In the genomic region with DNA sequence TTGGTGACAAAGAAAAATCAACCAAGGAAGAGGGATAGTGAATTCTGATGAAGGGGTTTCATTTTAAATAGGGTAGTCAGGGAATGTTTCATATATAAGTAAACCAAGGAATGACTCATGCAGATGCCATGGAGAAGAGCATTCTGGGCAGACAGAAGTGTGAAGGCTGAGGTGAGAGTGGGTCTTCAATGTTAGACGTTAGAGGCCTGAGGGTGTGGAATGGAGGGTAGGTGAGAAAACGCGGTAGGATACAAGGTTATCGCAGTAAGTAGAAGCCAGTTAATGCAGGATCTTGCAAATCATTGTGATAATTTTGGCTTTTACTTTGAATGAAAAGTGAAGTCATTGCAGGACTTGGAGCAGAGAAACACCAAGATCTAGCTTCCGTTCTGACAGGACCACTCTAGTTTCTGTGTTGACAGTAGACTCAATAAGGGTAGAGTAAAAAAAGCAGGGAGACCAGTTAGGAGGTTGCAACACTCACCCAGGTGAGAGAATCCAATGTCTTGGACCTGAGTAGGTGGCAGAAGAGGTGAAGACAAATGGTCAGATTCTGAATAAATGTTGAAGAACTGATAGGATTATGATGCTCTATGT, we compare ENCODE assay signal across 22 cellular contexts.
"Had no signal": no experiment of that assay in that cellular context is flagged by ENCODE, and none has a peak within 500 bp of the region (broad histone marks: within the 10 kb centered on the region; RNA-seq: fewer than 3 reads in every experiment).

No MANE protein-coding gene starts in this region.

- H3K27me3 Mint-ChIP-seq: memory B cell had no signal

- DNase-seq: dorsolateral prefrontal cortex; effector CD4-positive, alpha-beta T cell; hypothalamus; left ventricle myocardium superior; lower lobe of right lung; mucosa of descending colon; naive B cell; pancreas; retina; right lobe of liver; small intestine; stimulated activated CD4-positive, alpha-beta T cell treated with anti-CD3 and anti-CD28 coated beads, Interleukin-15, amount 100 ng/mL, for 24 hours; stimulated activated CD4-positive, alpha-beta T cell treated with anti-CD3 and anti-CD28 coated beads, Interleukin-4, amount 100 ng/mL, for 1 hour; stimulated activated CD8-positive, alpha-beta memory T cell treated with anti-CD3 and anti-CD28 coated beads, Interleukin-4, amount 100 ng/mL, for 48 hours; stimulated activated naive CD4-positive, alpha-beta T cell treated with Interleukin-2 at 50 U/mL for 16 hours; stomach; thyroid gland had no signal

- ATAC-seq: left ventricle myocardium superior, lower lobe of right lung, mucosa of descending colon, pancreas, right lobe of liver had no signal

- H3K9me3 Mint-ChIP-seq: memory B cell; natural killer cell treated with Interleukin-12 subunit alpha and Interleukin-12 subunit beta and Interleukin-15 and Interleukin-18, amount 100 ng/mL, for 72 hours had no signal

- H3K4me3 ChIP-seq: dorsolateral prefrontal cortex, lower lobe of right lung, mucosa of descending colon, pancreas, right lobe of liver, stomach, thyroid gland had no signal

- H3K4me1 Mint-ChIP-seq: memory B cell, mesothelial cell of epicardium, naive B cell, neural crest cell had no signal

- H3K27me3 ChIP-seq: dorsolateral prefrontal cortex, neutrophil, pancreas, right lobe of liver, stomach, thyroid gland had no signal

- H3K9me3 ChIP-seq: lower lobe of right lung, mucosa of descending colon, neutrophil, pancreas, stomach, thyroid gland had no signal

- H3K27ac ChIP-seq: dorsolateral prefrontal cortex, lower lobe of right lung, neutrophil, pancreas, right lobe of liver, stomach, thyroid gland had no signal

- H3K4me3 Mint-ChIP-seq: memory B cell; mesothelial cell of epicardium; naive B cell; natural killer cell treated with Interleukin-12 subunit alpha and Interleukin-12 subunit beta and Interleukin-15 and Interleukin-18, amount 100 ng/mL, for 72 hours; neural crest cell had no signal

- H3K36me3 ChIP-seq: lower lobe of right lung, neutrophil, pancreas, right lobe of liver, stomach, thyroid gland had no signal

- H3K27ac Mint-ChIP-seq: memory B cell; mesothelial cell of epicardium; naive B cell; natural killer cell treated with Interleukin-12 subunit alpha and Interleukin-12 subunit beta and Interleukin-15 and Interleukin-18, amount 100 ng/mL, for 72 hours had no signal

- H3K4me1 ChIP-seq: lower lobe of right lung, pancreas, right lobe of liver, stomach, thyroid gland had no signal

- H3K36me3 Mint-ChIP-seq: memory B cell; mesothelial cell of epicardium; naive B cell; natural killer cell treated with Interleukin-12 subunit alpha and Interleukin-12 subunit beta and Interleukin-15 and Interleukin-18, amount 100 ng/mL, for 72 hours had no signal
